ENCODE assay signal across 35 cellular contexts in genomic region chrX:31153475-31154047, GRCh38.
"Had no signal": no experiment of that assay in that cellular context is flagged by ENCODE, and none has a peak within 500 bp of the region (broad histone marks: within the 10 kb centered on the region; RNA-seq: fewer than 3 reads in every experiment).

No MANE protein-coding gene starts in this region.

- H3K9me3 Mint-ChIP-seq: activated CD4-positive, alpha-beta memory T cell treated with anti-CD3 and anti-CD28 coated beads for 36 hours; activated CD4-positive, alpha-beta T cell treated with anti-CD3 and anti-CD28 coated beads, Interleukin-2, amount 10 ng/mL, durations not matched to agents 24 days and 14 days; activated naive CD4-positive, alpha-beta T cell treated with anti-CD3 and anti-CD28 coated beads for 36 hours; activated naive CD4-positive, alpha-beta T cell treated with anti-CD3 and anti-CD28 coated beads, Interleukin-2, amount 50 U/mL, for 24 hours; activated naive CD8-positive, alpha-beta T cell treated with anti-CD3 and anti-CD28 coated beads for 36 hours; activated naive CD8-positive, alpha-beta T cell treated with anti-CD3 and anti-CD28 coated beads, Interleukin-2, amount 50 U/mL, for 24 hours; activated T-cell treated with anti-CD3 and anti-CD28 coated beads, Interleukin-2, amount 50 U/mL, for 4 hours; activated T-helper 17 cell treated with anti-CD3 and anti-CD28 coated beads, Interleukin-2, amount 50 U/mL, for 72 hours; effector memory CD8-positive, alpha-beta T cell had no signal

- DNase-seq: activated CD4-positive, alpha-beta memory T cell treated with anti-CD3 and anti-CD28 coated beads for 36 hours; activated CD4-positive, alpha-beta T cell treated with anti-CD3 and anti-CD28 coated beads for 36 hours; activated CD4-positive, alpha-beta T cell treated with anti-CD3 and anti-CD28 coated beads, Interleukin-2, amount 10 ng/mL, durations not matched to agents 24 days and 14 days; activated CD4-positive, CD25-positive, alpha-beta regulatory T cell; activated CD4-positive, CD25-positive, alpha-beta regulatory T cell treated with anti-CD3 and anti-CD28 coated beads, Interleukin-2, amount 50 U/mL, for 72 hours; activated CD8-positive, alpha-beta memory T cell treated with anti-CD3 and anti-CD28 coated beads, Interleukin-2, amount 10 ng/mL, durations not matched to agents 7 days and 5 days; activated CD8-positive, alpha-beta memory T cell treated with anti-CD3 and anti-CD28 coated beads, Interleukin-2, amount 50 U/mL, for 4 hours; activated CD8-positive, alpha-beta T cell treated with anti-CD3 and anti-CD28 coated beads, Interleukin-2, amount 10 ng/mL, durations not matched to agents 7 days and 5 days; activated effector memory CD4-positive, alpha-beta T cell treated with Interleukin-2 at 50 U/mL for 16 hours; activated gamma-delta T cell treated with Interleukin-2 at 50 U/mL for 16 hours; activated naive CD4-positive, alpha-beta T cell treated with anti-CD3 and anti-CD28 coated beads for 36 hours; activated naive CD8-positive, alpha-beta T cell treated with anti-CD3 and anti-CD28 coated beads for 36 hours; activated naive CD8-positive, alpha-beta T cell treated with anti-CD3 and anti-CD28 coated beads, Interleukin-2, amount 50 U/mL, for 24 hours; activated T-cell treated with anti-CD3 and anti-CD28 coated beads, Interleukin-2, amount 50 U/mL, for 4 hours; adrenal gland; amygdala; aorta; central memory CD4-positive, alpha-beta T cell; cerebellar nuclear complex; cortex of kidney; dermis blood vessel endothelial cell; effector CD4-positive, alpha-beta T cell; effector memory CD8-positive, alpha-beta T cell; erythroblast; foreskin keratinocyte; gastrocnemius medialis; glutamatergic neuron; heart left ventricle; T-helper 2 cell had no signal

- H3K27me3 Mint-ChIP-seq: activated CD4-positive, alpha-beta memory T cell treated with anti-CD3 and anti-CD28 coated beads for 36 hours; activated CD4-positive, alpha-beta T cell treated with anti-CD3 and anti-CD28 coated beads for 36 hours; activated CD4-positive, alpha-beta T cell treated with anti-CD3 and anti-CD28 coated beads, Interleukin-2, amount 10 ng/mL, durations not matched to agents 24 days and 14 days; activated CD8-positive, alpha-beta memory T cell treated with anti-CD3 and anti-CD28 coated beads, Interleukin-2, amount 10 ng/mL, durations not matched to agents 7 days and 5 days; activated naive CD4-positive, alpha-beta T cell treated with anti-CD3 and anti-CD28 coated beads, Interleukin-2, amount 50 U/mL, for 24 hours; activated naive CD8-positive, alpha-beta T cell treated with anti-CD3 and anti-CD28 coated beads for 36 hours; activated naive CD8-positive, alpha-beta T cell treated with anti-CD3 and anti-CD28 coated beads, Interleukin-2, amount 50 U/mL, for 24 hours; activated T-helper 17 cell treated with anti-CD3 and anti-CD28 coated beads, Interleukin-2, amount 50 U/mL, for 72 hours; brain; effector memory CD8-positive, alpha-beta T cell had no signal

- H3K4me1 Mint-ChIP-seq: activated CD4-positive, alpha-beta T cell treated with anti-CD3 and anti-CD28 coated beads for 36 hours; activated CD4-positive, alpha-beta T cell treated with anti-CD3 and anti-CD28 coated beads, Interleukin-2, amount 10 ng/mL, durations not matched to agents 24 days and 14 days; activated CD8-positive, alpha-beta memory T cell treated with anti-CD3 and anti-CD28 coated beads, Interleukin-2, amount 10 ng/mL, durations not matched to agents 7 days and 5 days; activated naive CD4-positive, alpha-beta T cell treated with anti-CD3 and anti-CD28 coated beads, Interleukin-2, amount 50 U/mL, for 24 hours; activated naive CD8-positive, alpha-beta T cell treated with anti-CD3 and anti-CD28 coated beads for 36 hours; activated naive CD8-positive, alpha-beta T cell treated with anti-CD3 and anti-CD28 coated beads, Interleukin-2, amount 50 U/mL, for 24 hours; activated T-helper 17 cell treated with anti-CD3 and anti-CD28 coated beads, Interleukin-2, amount 50 U/mL, for 72 hours; brain had no signal

- H3K27ac ChIP-seq: adrenal gland, breast epithelium, cardiac muscle cell, esophagus muscularis mucosa, foreskin keratinocyte, gastrocnemius medialis, heart left ventricle had no signal

- H3K36me3 ChIP-seq: adrenal gland, breast epithelium, cardiac muscle cell, esophagus muscularis mucosa, gastrocnemius medialis had no signal

- ATAC-seq: activated CD4-positive, alpha-beta T cell treated with anti-CD3 and anti-CD28 coated beads for 36 hours; activated CD8-positive, alpha-beta memory T cell treated with anti-CD3 and anti-CD28 coated beads, Interleukin-2, amount 10 ng/mL, durations not matched to agents 7 days and 5 days; activated CD8-positive, alpha-beta T cell treated with anti-CD3 and anti-CD28 coated beads, Interleukin-2, amount 10 ng/mL, durations not matched to agents 7 days and 5 days; activated naive CD8-positive, alpha-beta T cell treated with anti-CD3 and anti-CD28 coated beads, Interleukin-2, amount 50 U/mL, for 24 hours; activated T-cell treated with anti-CD3 and anti-CD28 coated beads, Interleukin-2, amount 50 U/mL, for 4 hours; activated T-helper 17 cell treated with anti-CD3 and anti-CD28 coated beads, Interleukin-2, amount 50 U/mL, for 72 hours; effector memory CD8-positive, alpha-beta T cell; foreskin keratinocyte; gastrocnemius medialis; heart left ventricle had no signal

- H3K4me3 ChIP-seq: adrenal gland, breast epithelium, cardiac muscle cell, esophagus muscularis mucosa, gastrocnemius medialis, heart left ventricle had no signal

- H3K27ac Mint-ChIP-seq: activated CD4-positive, alpha-beta memory T cell treated with anti-CD3 and anti-CD28 coated beads for 36 hours; activated CD4-positive, alpha-beta T cell treated with anti-CD3 and anti-CD28 coated beads for 36 hours; activated CD4-positive, alpha-beta T cell treated with anti-CD3 and anti-CD28 coated beads, Interleukin-2, amount 10 ng/mL, durations not matched to agents 24 days and 14 days; activated CD8-positive, alpha-beta memory T cell treated with anti-CD3 and anti-CD28 coated beads, Interleukin-2, amount 10 ng/mL, durations not matched to agents 7 days and 5 days; activated CD8-positive, alpha-beta T cell treated with anti-CD3 and anti-CD28 coated beads, Interleukin-2, amount 10 ng/mL, durations not matched to agents 7 days and 5 days; activated naive CD4-positive, alpha-beta T cell treated with anti-CD3 and anti-CD28 coated beads for 36 hours; activated naive CD4-positive, alpha-beta T cell treated with anti-CD3 and anti-CD28 coated beads, Interleukin-2, amount 50 U/mL, for 24 hours; activated naive CD8-positive, alpha-beta T cell treated with anti-CD3 and anti-CD28 coated beads for 36 hours; activated naive CD8-positive, alpha-beta T cell treated with anti-CD3 and anti-CD28 coated beads, Interleukin-2, amount 50 U/mL, for 24 hours; activated T-helper 17 cell treated with anti-CD3 and anti-CD28 coated beads, Interleukin-2, amount 50 U/mL, for 72 hours; brain; effector memory CD8-positive, alpha-beta T cell had no signal

- H3K27me3 ChIP-seq: adrenal gland, cardiac muscle cell, esophagus muscularis mucosa, foreskin keratinocyte, gastrocnemius medialis, heart left ventricle had no signal

- H3K4me1 ChIP-seq: adrenal gland, breast epithelium, esophagus muscularis mucosa, foreskin keratinocyte, gastrocnemius medialis, heart left ventricle had no signal

- H3K4me3 Mint-ChIP-seq: activated CD4-positive, alpha-beta memory T cell treated with anti-CD3 and anti-CD28 coated beads for 36 hours; activated CD4-positive, alpha-beta T cell treated with anti-CD3 and anti-CD28 coated beads for 36 hours; activated CD4-positive, alpha-beta T cell treated with anti-CD3 and anti-CD28 coated beads, Interleukin-2, amount 10 ng/mL, durations not matched to agents 24 days and 14 days; activated CD8-positive, alpha-beta memory T cell treated with anti-CD3 and anti-CD28 coated beads, Interleukin-2, amount 10 ng/mL, durations not matched to agents 7 days and 5 days; activated CD8-positive, alpha-beta T cell treated with anti-CD3 and anti-CD28 coated beads, Interleukin-2, amount 10 ng/mL, durations not matched to agents 7 days and 5 days; activated naive CD4-positive, alpha-beta T cell treated with anti-CD3 and anti-CD28 coated beads for 36 hours; activated naive CD4-positive, alpha-beta T cell treated with anti-CD3 and anti-CD28 coated beads, Interleukin-2, amount 50 U/mL, for 24 hours; activated naive CD8-positive, alpha-beta T cell treated with anti-CD3 and anti-CD28 coated beads for 36 hours; activated naive CD8-positive, alpha-beta T cell treated with anti-CD3 and anti-CD28 coated beads, Interleukin-2, amount 50 U/mL, for 24 hours; activated T-cell treated with anti-CD3 and anti-CD28 coated beads, Interleukin-2, amount 50 U/mL, for 4 hours; activated T-helper 17 cell treated with anti-CD3 and anti-CD28 coated beads, Interleukin-2, amount 50 U/mL, for 72 hours; brain; effector memory CD8-positive, alpha-beta T cell had no signal

- H3K9me3 ChIP-seq: adrenal gland, breast epithelium, esophagus muscularis mucosa, gastrocnemius medialis, heart left ventricle had no signal

- H3K36me3 Mint-ChIP-seq: activated CD4-positive, alpha-beta memory T cell treated with anti-CD3 and anti-CD28 coated beads for 36 hours; activated CD8-positive, alpha-beta memory T cell treated with anti-CD3 and anti-CD28 coated beads, Interleukin-2, amount 10 ng/mL, durations not matched to agents 7 days and 5 days; activated naive CD4-positive, alpha-beta T cell treated with anti-CD3 and anti-CD28 coated beads, Interleukin-2, amount 50 U/mL, for 24 hours; activated naive CD8-positive, alpha-beta T cell treated with anti-CD3 and anti-CD28 coated beads for 36 hours had no signal
